Comparison of ENCODE assay signal across 23 cellular contexts in genomic region chr2:161041356-161041755, GRCh38.
"Had no signal": no experiment of that assay in that cellular context is flagged by ENCODE, and none has a peak within 500 bp of the region (broad histone marks: within the 10 kb centered on the region; RNA-seq: fewer than 3 reads in every experiment).

No MANE protein-coding gene starts in this region.

- H3K4me3 ChIP-seq: adrenal gland, breast epithelium, left ventricle myocardium inferior, lung, mucosa of descending colon, tibial nerve had no signal

- H3K27me3 ChIP-seq: breast epithelium, tibial nerve had no signal

- ATAC-seq: mucosa of descending colon; natural killer cell treated with Interleukin-12 subunit alpha and Interleukin-12 subunit beta and Interleukin-15 and Interleukin-18, amount 100 ng/mL, for 72 hours; right cardiac atrium; SK-N-SH treated with all-trans-retinoic acid at 6 μM for 48 hours; T-helper 17 cell; WTC11 had no signal

- H3K9me3 Mint-ChIP-seq: activated naive CD4-positive, alpha-beta T cell treated with anti-CD3 and anti-CD28 coated beads for 36 hours; activated naive CD8-positive, alpha-beta T cell treated with anti-CD3 and anti-CD28 coated beads for 36 hours; central memory CD8-positive, alpha-beta T cell; natural killer cell treated with Interleukin-12 subunit alpha and Interleukin-12 subunit beta and Interleukin-15 and Interleukin-18, amount 100 ng/mL, for 72 hours; WTC11 had no signal

- H3K4me3 Mint-ChIP-seq: activated naive CD4-positive, alpha-beta T cell treated with anti-CD3 and anti-CD28 coated beads for 36 hours; activated naive CD8-positive, alpha-beta T cell treated with anti-CD3 and anti-CD28 coated beads for 36 hours; central memory CD8-positive, alpha-beta T cell; natural killer cell treated with Interleukin-12 subunit alpha and Interleukin-12 subunit beta and Interleukin-15 and Interleukin-18, amount 100 ng/mL, for 72 hours; T-helper 17 cell; WTC11 had no signal

- H3K36me3 ChIP-seq: adrenal gland, breast epithelium, left ventricle myocardium inferior, tibial nerve had no signal

- H3K27ac Mint-ChIP-seq: activated naive CD4-positive, alpha-beta T cell treated with anti-CD3 and anti-CD28 coated beads for 36 hours; activated naive CD8-positive, alpha-beta T cell treated with anti-CD3 and anti-CD28 coated beads for 36 hours; natural killer cell treated with Interleukin-12 subunit alpha and Interleukin-12 subunit beta and Interleukin-15 and Interleukin-18, amount 100 ng/mL, for 72 hours; T-helper 17 cell; WTC11 had no signal

- H3K4me1 Mint-ChIP-seq: activated naive CD8-positive, alpha-beta T cell treated with anti-CD3 and anti-CD28 coated beads for 36 hours; central memory CD8-positive, alpha-beta T cell; WTC11 had no signal

- DNase-seq: activated effector memory CD4-positive, alpha-beta T cell treated with anti-CD3 and anti-CD28 coated beads, Interleukin-2, amount 50 U/mL, for 16 hours; activated naive CD4-positive, alpha-beta T cell treated with anti-CD3 and anti-CD28 coated beads for 36 hours; activated naive CD8-positive, alpha-beta T cell treated with anti-CD3 and anti-CD28 coated beads for 36 hours; adrenal gland; effector CD8-positive, alpha-beta T cell; foreskin melanocyte; islet precursor cell; left ventricle myocardium inferior; mucosa of descending colon; posterior cingulate gyrus; right cardiac atrium; stimulated activated CD4-positive, alpha-beta T cell treated with anti-CD3 and anti-CD28 coated beads, Interleukin-2, amount 100 ng/mL, for 48 hours; stimulated activated naive CD4-positive, alpha-beta T cell treated with Interleukin-2 at 50 U/mL for 16 hours; T-helper 17 cell; T1000 had no signal

- H3K36me3 Mint-ChIP-seq: activated naive CD8-positive, alpha-beta T cell treated with anti-CD3 and anti-CD28 coated beads for 36 hours; natural killer cell treated with Interleukin-12 subunit alpha and Interleukin-12 subunit beta and Interleukin-15 and Interleukin-18, amount 100 ng/mL, for 72 hours; WTC11 had no signal

- FAIRE-seq: colon had no signal
